ENCODE assay signal across 8 cellular contexts in genomic region chr2:75523313-75524275, GRCh38. TPM values are rescaled to one million over a fixed set of nuclear protein-coding genes. Genes with fewer than 3 reads are reported as not detected.
DNase-seq lines count a peak whose midpoint lies in the region; ATAC-seq and TF ChIP-seq lines count a peak whose summit lies in the region.

No MANE protein-coding gene starts in this region.

- H4K20me1 ChIP-seq in PC-3 (ENCODE audit: low read length) = no peaks in the 10 kb centered on the region

- H3K27me3 ChIP-seq in PC-3 (ENCODE audit: low read length) (no peaks in the 10 kb centered on the region), esophagus muscularis mucosa (peaks cover 0 to 7% (median 0%) of the 10 kb centered on the region in 4 donors)

- no peak for TF ChIP-seq POLR2A in esophagus muscularis mucosa (IDR thresholded peaks at IDR 0.05; ENCODE audit: low read depth)

- H3K36me3 Mint-ChIP-seq in activated CD4-positive, alpha-beta memory T cell treated with anti-CD3 and anti-CD28 coated beads, Interleukin-2, amount 10 ng/mL, durations not matched to agents 7 days and 5 days (ENCODE audit: low read depth) = no peaks in the 10 kb centered on the region
- no peaks in the 10 kb centered on the region for H3K36me3 Mint-ChIP-seq in glutamatergic neuron (ENCODE audit: unreplicated experiment)

- no peak overlapping the region for H3K4me3 Mint-ChIP-seq in activated CD4-positive, alpha-beta memory T cell treated with anti-CD3 and anti-CD28 coated beads, Interleukin-2, amount 10 ng/mL, durations not matched to agents 7 days and 5 days
- no peak overlapping the region for H3K4me3 Mint-ChIP-seq in glutamatergic neuron (ENCODE audit: unreplicated experiment)

- H3K27me3 Mint-ChIP-seq in activated CD4-positive, alpha-beta memory T cell treated with anti-CD3 and anti-CD28 coated beads, Interleukin-2, amount 10 ng/mL, durations not matched to agents 7 days and 5 days = peaks cover 16% of the 10 kb centered on the region
- peaks cover 2% of the 10 kb centered on the region for H3K27me3 Mint-ChIP-seq in glutamatergic neuron (ENCODE audit: unreplicated experiment)

- peak overlapping the region; percentile 92 for H3K27ac ChIP-seq in PC-3 (ENCODE audit: low read length)
- no peak overlapping the region for H3K27ac ChIP-seq in esophagus muscularis mucosa (replicated peaks in 1 of 4)

- peaks cover 9% of the 10 kb centered on the region for H3F3A ChIP-seq in PC-3 (ENCODE audit: low read length, unreplicated experiment)

- peaks cover 5% of the 10 kb centered on the region for H3K4me1 Mint-ChIP-seq in activated CD4-positive, alpha-beta memory T cell treated with anti-CD3 and anti-CD28 coated beads, Interleukin-2, amount 10 ng/mL, durations not matched to agents 7 days and 5 days
- H3K4me1 Mint-ChIP-seq in glutamatergic neuron (ENCODE audit: low read depth, unreplicated experiment) = no peaks in the 10 kb centered on the region

- ATAC-seq in GM21786 (IDR thresholded peaks at IDR 0.05; ENCODE audit: unreplicated experiment) = peak; percentile 77
- peak; percentile 82 for ATAC-seq in PC-3

- H3K36me3 ChIP-seq in PC-3 (ENCODE audit: low read depth, low read length) (peaks cover 10% of the 10 kb centered on the region; the same call in 1 of the 2 replicates), esophagus muscularis mucosa (no peaks in the 10 kb centered on the region)

- CTCF ChIA-PET in PC-3 (lab: Charles Lee) = interaction anchor here (0.6 to 1.0 kb wide), 3 partner anchors 61 to 104 kb away, joined by 4 to 7 read pairs (median 4); no protein-coding TSS in a partner anchor
- CTCF ChIA-PET in activated CD4-positive, alpha-beta memory T cell treated with anti-CD3 and anti-CD28 coated beads, Interleukin-2, amount 10 ng/mL, durations not matched to agents 7 days and 5 days (lab: Charles Lee) = no interaction called here

- H3K4me1 ChIP-seq in PC-3 (ENCODE audit: insufficient read depth, low read length) (peaks cover 68% of the 10 kb centered on the region), esophagus muscularis mucosa (no peaks in the 10 kb centered on the region)

- intact Hi-C loops in PC-3 (cut with micrococcal nuclease) = loop anchor here (2.0 to 5.0 kb wide), 2 partner anchors 37 to 84 kb away; partner anchors contain the start of gene EVA1A
- intact Hi-C loops in esophagus muscularis mucosa (cut with DNase I) = no loop called here

- no peak for TF ChIP-seq EP300 in esophagus muscularis mucosa (IDR thresholded peaks at IDR 0.05)

- no peaks in the 10 kb centered on the region for H3K9me3 Mint-ChIP-seq in activated CD4-positive, alpha-beta memory T cell treated with anti-CD3 and anti-CD28 coated beads, Interleukin-2, amount 10 ng/mL, durations not matched to agents 7 days and 5 days
- H3K9me3 Mint-ChIP-seq in glutamatergic neuron (ENCODE audit: unreplicated experiment) = no peaks in the 10 kb centered on the region

- TF ChIP-seq CTCF in PC-3 (conservative IDR thresholded peaks at IDR 0.05; ENCODE audit: low read depth, low read length) (no peak), glutamatergic neuron (IDR thresholded peaks at IDR 0.05; ENCODE audit: partially characterized antibody, unreplicated experiment) (no peak), esophagus muscularis mucosa (IDR thresholded peaks at IDR 0.05) (no peak)

- no peak overlapping the region for H3K27ac Mint-ChIP-seq in activated CD4-positive, alpha-beta memory T cell treated with anti-CD3 and anti-CD28 coated beads, Interleukin-2, amount 10 ng/mL, durations not matched to agents 7 days and 5 days
- H3K27ac Mint-ChIP-seq in glutamatergic neuron (ENCODE audit: unreplicated experiment) = no peak overlapping the region

- WGBS in esophagus muscularis mucosa = 78% methylated on average over 6 of the region's 6 CpGs

- peaks cover 21% of the 10 kb centered on the region for H3K79me2 ChIP-seq in PC-3 (ENCODE audit: low read length)

- POLR2A ChIA-PET in PC-3 (lab: Charles Lee; ENCODE audit: unreplicated experiment) = interaction anchor here (0.7 kb wide), 1 partner anchor 123 kb away, joined by 4 read pairs; the partner anchor contains the start of gene MRPL19
- POLR2A ChIA-PET in activated CD4-positive, alpha-beta memory T cell treated with anti-CD3 and anti-CD28 coated beads, Interleukin-2, amount 10 ng/mL, durations not matched to agents 7 days and 5 days (lab: Charles Lee) = no interaction called here

- 0 out of 2 replicates have a peak overlapping the region, but pooled peaks have one; percentile 12 for H3K4me3 ChIP-seq in PC-3 (ENCODE audit: low read length)
- no peak overlapping the region for H3K4me3 ChIP-seq in esophagus muscularis mucosa

- DNase-seq in Daoy (ENCODE audit: low read depth) = peak; percentile 92
- peak; percentile 98 for DNase-seq in PC-3
- peak; percentile 36 for DNase-seq in glomerular endothelial cell (ENCODE audit: extremely low read depth, low read depth, low spot score)
- DNase-seq in activated CD4-positive, alpha-beta memory T cell treated with anti-CD3 and anti-CD28 coated beads, Interleukin-2, amount 10 ng/mL, durations not matched to agents 7 days and 5 days = no peak
- no peak for DNase-seq in glutamatergic neuron
- no peak for DNase-seq in NOMO-1 treated with DMSO at 0.1 percent for 48 hours (lab: John Stamatoyannopoulos, UW; ENCODE audit: unreplicated experiment)
- no peak for DNase-seq in esophagus muscularis mucosa (ENCODE audit: extremely low spot score)

- H3K9me3 ChIP-seq in PC-3 (ENCODE audit: low read length) (no peaks in the 10 kb centered on the region), esophagus muscularis mucosa (no peaks in the 10 kb centered on the region)

- peak overlapping the region; percentile 48 for H3K9ac ChIP-seq in PC-3 (ENCODE audit: low read length)

- H3K4me2 ChIP-seq in PC-3 (ENCODE audit: low read length) = peak overlapping the region; percentile 58

- BruUV-seq in PC-3 (replicated peaks; lab: Mats Ljungman, UMichigan) = no TSS peak

- no peaks in the 10 kb centered on the region for H3K9me2 ChIP-seq in PC-3 (replicated peaks; ENCODE audit: low read length)

- H2AFZ ChIP-seq in PC-3 (ENCODE audit: low read length) = no peak overlapping the region

RNA-seq across cellular contexts. Expression of gene EVA1A, which starts 37.1 kb away (rescaled TPM):
- 73.2 and 98.7 TPM in 2 replicates for total RNA-seq in Daoy (2014; rRNA removed; shearing (Covaris generic))
- 48.9 and 70.8 TPM in 2 replicates for total RNA-seq in PC-3 (2014; rRNA removed)
- 114 and 140 TPM in 2 replicates for total RNA-seq in glomerular endothelial cell
- not detected for total RNA-seq in activated CD4-positive, alpha-beta memory T cell treated with anti-CD3 and anti-CD28 coated beads, Interleukin-2, amount 10 ng/mL, durations not matched to agents 7 days and 5 days
- total RNA-seq in glutamatergic neuron (ENCODE audit: unreplicated experiment) = not detected
- total RNA-seq in esophagus muscularis mucosa = 1 to 10 TPM in 1 of 4 donors, under 1 TPM in 2, not detected in 1; 0.17 to 1.2 (median 0.69) TPM

Comparison
In these comparisons a context has a peak if more than half of its experiments do, and no peak if none do; other contexts are left out.
1. DNase-seq: peak in Daoy (single experiment), PC-3 (single experiment) and glomerular endothelial cell (single experiment); none in activated CD4-positive, alpha-beta memory T cell treated with anti-CD3 and anti-CD28 coated beads, Interleukin-2, amount 10 ng/mL, durations not matched to agents 7 days and 5 days (single experiment), glutamatergic neuron (single experiment), NOMO-1 treated with DMSO at 0.1 percent for 48 hours (single experiment) and esophagus muscularis mucosa (single experiment).
2. RNA of gene EVA1A, which starts 37.1 kb away (total RNA-seq): 114 to 140 TPM in glomerular endothelial cell, 73.2 to 98.7 TPM in Daoy and 48.9 to 70.8 TPM in PC-3; 0.17 to 1.2 TPM in esophagus muscularis mucosa, not detected in activated CD4-positive, alpha-beta memory T cell treated with anti-CD3 and anti-CD28 coated beads, Interleukin-2, amount 10 ng/mL, durations not matched to agents 7 days and 5 days and not detected in glutamatergic neuron (single experiment); every median in the first group is over 10 times any median in the second.